Comparison of ENCODE assay signal across 1 cellular context in genomic region chr9:130106860-130107848, GRCh38.
TF ChIP-seq lines count a peak whose summit lies in the region.

No MANE protein-coding gene starts in this region.

TF ChIP-seq in K562, 482 proteins besides CTCF, POLR2A, EP300 and RAD21 (continued from another document):
- 0 out of 2 replicates have a peak, but pooled peaks have one; percentile 14 for TF ChIP-seq SPI1 (IDR thresholded peaks at IDR 0.05; ENCODE audit: borderline replicate concordance, low read depth, low read length)
- TF ChIP-seq ZNF699 (CRISPR knock-in tag; IDR thresholded peaks at IDR 0.05; ENCODE audit: insufficient replicate concordance), result no peak
- no peak for TF ChIP-seq ARNT (IDR thresholded peaks at IDR 0.05)
- no peak for TF ChIP-seq COPS2 (conservative IDR thresholded peaks at IDR 0.05)
- peak; percentile 97 for TF ChIP-seq ZNF740 (CRISPR knock-in tag; IDR thresholded peaks at IDR 0.05)
- TF ChIP-seq ZNF740 (tag; IDR thresholded peaks at IDR 0.05), result peak in 1 of 2 experiments; percentile 87; a peak in 2 of 4 replicates
- TF ChIP-seq E2F6 (IDR thresholded peaks at IDR 0.05; ENCODE audit: borderline replicate concordance in 1 of 2, extremely low read depth in 1 of 2, insufficient read depth in 1 of 2, insufficient read length in 1 of 2, low read depth in 1 of 2, low read length in 1 of 2, poor library complexity in 1 of 2, severe bottlenecking in 1 of 2), result no peak
- 0 out of 2 replicates have a peak, but pooled peaks have one; percentile 42 for TF ChIP-seq THRAP3 (IDR thresholded peaks at IDR 0.05; ENCODE audit: borderline replicate concordance)
- no peak for TF ChIP-seq PRMT5 (CRISPR knock-in tag; IDR thresholded peaks at IDR 0.05)
- TF ChIP-seq POLR2B (IDR thresholded peaks at IDR 0.05; ENCODE audit: low read depth, partially characterized antibody), result no peak
- peak; percentile 80; the same call in 1 of the 2 replicates for TF ChIP-seq ARID2 (IDR thresholded peaks at IDR 0.05)
- no peak for TF ChIP-seq KDM2B (CRISPR knock-in tag; IDR thresholded peaks at IDR 0.05)
- TF ChIP-seq STAG1 (CRISPR knock-in tag; IDR thresholded peaks at IDR 0.05; ENCODE audit: borderline replicate concordance), result peak; percentile 33; the same call in 1 of the 2 replicates
- no peak for TF ChIP-seq PCBP1 (IDR thresholded peaks at IDR 0.05; ENCODE audit: low read depth, low read length, poor library complexity, severe bottlenecking)
- TF ChIP-seq THAP12 (CRISPR knock-in tag; IDR thresholded peaks at IDR 0.05), result no peak
- TF ChIP-seq ZNF174 (CRISPR knock-in tag; IDR thresholded peaks at IDR 0.05), result no peak
- no peak for TF ChIP-seq JUNB (CRISPR knock-in tag; conservative IDR thresholded peaks at IDR 0.05)
- no peak for TF ChIP-seq FOXJ3 (CRISPR knock-in tag; IDR thresholded peaks at IDR 0.05)
- no peak for TF ChIP-seq TSC22D4 (tag; IDR thresholded peaks at IDR 0.05)
- no peak for TF ChIP-seq SP2 (IDR thresholded peaks at IDR 0.05; ENCODE audit: extremely low read depth, low read depth, low read length, poor library complexity, severe bottlenecking)
- TF ChIP-seq ETV1 (tag; conservative IDR thresholded peaks at IDR 0.05; ENCODE audit: low read depth), result no peak
- TF ChIP-seq HMGN3 (IDR thresholded peaks at IDR 0.05; ENCODE audit: borderline replicate concordance, extremely low read depth, insufficient read length, low read depth, low read length), result no peak
- TF ChIP-seq KHSRP (IDR thresholded peaks at IDR 0.05), result no peak
- no peak for TF ChIP-seq RHOXF2B (CRISPR knock-in tag; conservative IDR thresholded peaks at IDR 0.05)
- TF ChIP-seq RBM14 (IDR thresholded peaks at IDR 0.05; ENCODE audit: borderline replicate concordance, insufficient read depth, low read depth, low read length), result no peak
- no peak for TF ChIP-seq LARP7 (IDR thresholded peaks at IDR 0.05)
- no peak for TF ChIP-seq ZNF316 (IDR thresholded peaks at IDR 0.05)
- no peak for TF ChIP-seq SAP30 (IDR thresholded peaks at IDR 0.05; ENCODE audit: borderline replicate concordance, insufficient read depth, low read depth, low read length, poor library complexity, severe bottlenecking)
- no peak for TF ChIP-seq SMARCB1 (IDR thresholded peaks at IDR 0.05; ENCODE audit: insufficient read length, low read depth)
- no peak for TF ChIP-seq ZNF57 (CRISPR knock-in tag; IDR thresholded peaks at IDR 0.05)
- no peak for TF ChIP-seq MECOM (CRISPR knock-in tag; IDR thresholded peaks at IDR 0.05)
- TF ChIP-seq ZFP1 (CRISPR knock-in tag; IDR thresholded peaks at IDR 0.05), result no peak
- TF ChIP-seq BRCA1 (IDR thresholded peaks at IDR 0.05), result no peak
- no peak for TF ChIP-seq BRCA1 (CRISPR knock-in tag; IDR thresholded peaks at IDR 0.05)
- peak in 1 of 2 experiments; percentile 53; a peak in 1 of 4 replicates for TF ChIP-seq RCOR1 (IDR thresholded peaks at IDR 0.05; ENCODE audit: borderline replicate concordance in 1 of 2, low read depth in 2 of 2, low read length in 2 of 2)
- TF ChIP-seq BDP1 (IDR thresholded peaks at IDR 0.05; ENCODE audit: insufficient read depth, insufficient read length), result no peak
- no peak for TF ChIP-seq ZFP91 (CRISPR knock-in tag; IDR thresholded peaks at IDR 0.05)
- TF ChIP-seq ZNF609 (CRISPR knock-in tag; IDR thresholded peaks at IDR 0.05; ENCODE audit: borderline replicate concordance), result no peak
- no peak for TF ChIP-seq POU5F1 (IDR thresholded peaks at IDR 0.05; ENCODE audit: borderline replicate concordance, low read depth, low read length, partially characterized antibody)
- TF ChIP-seq NKRF (IDR thresholded peaks at IDR 0.05; ENCODE audit: borderline replicate concordance), result no peak
- 0 out of 2 replicates have a peak, but pooled peaks have one; percentile 35 for TF ChIP-seq ARID3A (IDR thresholded peaks at IDR 0.05; ENCODE audit: borderline replicate concordance, low read depth, low read length)
- peak; percentile 74 for TF ChIP-seq VEZF1 (CRISPR knock-in tag; IDR thresholded peaks at IDR 0.05)
- peak; percentile 94 for TF ChIP-seq SMC3 (conservative IDR thresholded peaks at IDR 0.05; ENCODE audit: insufficient read depth, low read depth, low read length)
- TF ChIP-seq PHB (CRISPR knock-in tag; IDR thresholded peaks at IDR 0.05), result no peak
- peak; percentile 72 for TF ChIP-seq DEAF1 (CRISPR knock-in tag; IDR thresholded peaks at IDR 0.05)
TF ChIP-seq in K562: peak in this region for 12.
